In genomic region chr10:7527468-7527867, GRCh38 we compare ENCODE assay signal across 39 cellular contexts.
"Had no signal": no experiment of that assay in that cellular context is flagged by ENCODE, and none has a peak within 500 bp of the region (broad histone marks: within the 10 kb centered on the region; RNA-seq: fewer than 3 reads in every experiment).

No MANE protein-coding gene starts in this region.

- H3K27ac Mint-ChIP-seq: activated naive CD4-positive, alpha-beta T cell treated with anti-CD3 and anti-CD28 coated beads for 36 hours; activated naive CD4-positive, alpha-beta T cell treated with anti-CD3 and anti-CD28 coated beads, Interleukin-2, amount 50 U/mL, for 24 hours; activated naive CD4-positive, alpha-beta T cell treated with anti-CD3 and anti-CD28 coated beads, Interleukin-2, amount 50 U/mL, for 72 hours; activated naive CD8-positive, alpha-beta T cell; activated naive CD8-positive, alpha-beta T cell treated with anti-CD3 and anti-CD28 coated beads for 36 hours; activated naive CD8-positive, alpha-beta T cell treated with anti-CD3 and anti-CD28 coated beads, Interleukin-2, amount 10 ng/mL, durations not matched to agents 7 days and 5 days; activated naive CD8-positive, alpha-beta T cell treated with anti-CD3 and anti-CD28 coated beads, Interleukin-2, amount 50 U/mL, for 24 hours; activated T-cell treated with anti-CD3 and anti-CD28 coated beads, Interleukin-2, amount 50 U/mL, for 24 hours; activated T-cell treated with anti-CD3 and anti-CD28 coated beads, Interleukin-2, amount 50 U/mL, for 72 hours; activated T-helper 1 cell treated with anti-CD3 and anti-CD28 coated beads, Interleukin-12 subunit alpha, Interleukin-12 subunit beta, Interleukin-2, Interleukin-4 antibody, amounts not matched to agents 30 ng/mL and 10 ng/mL and 1 ng/mL, durations not matched to agents 14 hours and 24 hours and 36 hours; activated T-helper 17 cell treated with anti-CD3 and anti-CD28 coated beads, Interleukin-2, amount 50 U/mL, for 72 hours; activated T-helper 2 cell treated with anti-CD3 and anti-CD28 coated beads, Interferon-gamma antibody, Interleukin-2, Interleukin-4, amounts not matched to agents 10 μg/mL and 5 μg/mL and 100 μg/mL, durations not matched to agents 14 hours and 24 hours and 36 hours had no signal

- FAIRE-seq: astrocyte, bronchial epithelial cell had no signal

- H3K4me1 ChIP-seq: adrenal gland, ascending aorta, body of pancreas, breast epithelium had no signal

- H3K4me3 Mint-ChIP-seq: activated naive CD4-positive, alpha-beta T cell treated with anti-CD3 and anti-CD28 coated beads for 36 hours; activated naive CD4-positive, alpha-beta T cell treated with anti-CD3 and anti-CD28 coated beads, Interleukin-2, amount 50 U/mL, for 24 hours; activated naive CD8-positive, alpha-beta T cell; activated naive CD8-positive, alpha-beta T cell treated with anti-CD3 and anti-CD28 coated beads for 36 hours; activated naive CD8-positive, alpha-beta T cell treated with anti-CD3 and anti-CD28 coated beads, Interleukin-2, amount 10 ng/mL, durations not matched to agents 7 days and 5 days; activated naive CD8-positive, alpha-beta T cell treated with anti-CD3 and anti-CD28 coated beads, Interleukin-2, amount 50 U/mL, for 24 hours; activated T-cell treated with anti-CD3 and anti-CD28 coated beads, Interleukin-2, amount 50 U/mL, for 24 hours; activated T-cell treated with anti-CD3 and anti-CD28 coated beads, Interleukin-2, amount 50 U/mL, for 4 hours; activated T-cell treated with anti-CD3 and anti-CD28 coated beads, Interleukin-2, amount 50 U/mL, for 72 hours; activated T-helper 1 cell treated with anti-CD3 and anti-CD28 coated beads, Interleukin-12 subunit alpha, Interleukin-12 subunit beta, Interleukin-2, Interleukin-4 antibody, amounts not matched to agents 30 ng/mL and 10 ng/mL and 1 ng/mL, durations not matched to agents 14 hours and 24 hours and 36 hours; activated T-helper 17 cell treated with anti-CD3 and anti-CD28 coated beads, Interleukin-2, amount 50 U/mL, for 72 hours; brain; central memory CD8-positive, alpha-beta T cell had no signal

- H3K36me3 ChIP-seq: adrenal gland, ascending aorta, brain microvascular endothelial cell, breast epithelium, cardiac muscle cell had no signal

- H3K9me3 Mint-ChIP-seq: activated naive CD4-positive, alpha-beta T cell treated with anti-CD3 and anti-CD28 coated beads for 36 hours; activated naive CD4-positive, alpha-beta T cell treated with anti-CD3 and anti-CD28 coated beads, Interleukin-2, amount 50 U/mL, for 24 hours; activated naive CD4-positive, alpha-beta T cell treated with anti-CD3 and anti-CD28 coated beads, Interleukin-2, amount 50 U/mL, for 72 hours; activated naive CD8-positive, alpha-beta T cell treated with anti-CD3 and anti-CD28 coated beads for 36 hours; activated naive CD8-positive, alpha-beta T cell treated with anti-CD3 and anti-CD28 coated beads, Interleukin-2, amount 10 ng/mL, durations not matched to agents 7 days and 5 days; activated naive CD8-positive, alpha-beta T cell treated with anti-CD3 and anti-CD28 coated beads, Interleukin-2, amount 50 U/mL, for 24 hours; activated T-cell treated with anti-CD3 and anti-CD28 coated beads, Interleukin-2, amount 50 U/mL, for 24 hours; activated T-cell treated with anti-CD3 and anti-CD28 coated beads, Interleukin-2, amount 50 U/mL, for 4 hours; activated T-cell treated with anti-CD3 and anti-CD28 coated beads, Interleukin-2, amount 50 U/mL, for 72 hours; activated T-helper 1 cell treated with anti-CD3 and anti-CD28 coated beads, Interleukin-12 subunit alpha, Interleukin-12 subunit beta, Interleukin-2, Interleukin-4 antibody, amounts not matched to agents 30 ng/mL and 10 ng/mL and 1 ng/mL, durations not matched to agents 14 hours and 24 hours and 36 hours; activated T-helper 17 cell treated with anti-CD3 and anti-CD28 coated beads, Interleukin-2, amount 50 U/mL, for 72 hours; activated T-helper 2 cell treated with anti-CD3 and anti-CD28 coated beads, Interferon-gamma antibody, Interleukin-2, Interleukin-4, amounts not matched to agents 10 μg/mL and 5 μg/mL and 100 μg/mL, durations not matched to agents 14 hours and 24 hours and 36 hours; central memory CD8-positive, alpha-beta T cell had no signal

- H3K4me1 Mint-ChIP-seq: activated T-helper 17 cell treated with anti-CD3 and anti-CD28 coated beads, Interleukin-2, amount 50 U/mL, for 72 hours; brain had no signal

- H3K27me3 ChIP-seq: ascending aorta, body of pancreas, brain microvascular endothelial cell, cardiac muscle cell had no signal

- H3K9me3 ChIP-seq: adrenal gland, ascending aorta, body of pancreas, breast epithelium had no signal

- H3K36me3 Mint-ChIP-seq: activated naive CD4-positive, alpha-beta T cell treated with anti-CD3 and anti-CD28 coated beads, Interleukin-2, amount 50 U/mL, for 24 hours; activated naive CD4-positive, alpha-beta T cell treated with anti-CD3 and anti-CD28 coated beads, Interleukin-2, amount 50 U/mL, for 72 hours; activated naive CD8-positive, alpha-beta T cell; activated naive CD8-positive, alpha-beta T cell treated with anti-CD3 and anti-CD28 coated beads for 36 hours; activated naive CD8-positive, alpha-beta T cell treated with anti-CD3 and anti-CD28 coated beads, Interleukin-2, amount 10 ng/mL, durations not matched to agents 7 days and 5 days; brain had no signal

- H3K27ac ChIP-seq: adrenal gland, ascending aorta, body of pancreas, brain microvascular endothelial cell, breast epithelium, cardiac muscle cell had no signal

- H3K4me3 ChIP-seq: adrenal gland, ascending aorta, body of pancreas, breast epithelium, cardiac muscle cell had no signal

- ATAC-seq: activated naive CD4-positive, alpha-beta T cell treated with anti-CD3 and anti-CD28 coated beads, Interleukin-2, amount 50 U/mL, for 72 hours; activated naive CD8-positive, alpha-beta T cell treated with anti-CD3 and anti-CD28 coated beads, Interleukin-2, amount 50 U/mL, for 24 hours; activated T-cell treated with anti-CD3 and anti-CD28 coated beads, Interleukin-2, amount 50 U/mL, for 4 hours; activated T-cell treated with anti-CD3 and anti-CD28 coated beads, Interleukin-2, amount 50 U/mL, for 72 hours; activated T-helper 17 cell treated with anti-CD3 and anti-CD28 coated beads, Interleukin-2, amount 50 U/mL, for 72 hours; body of pancreas had no signal

- DNase-seq: activated effector memory CD4-positive, alpha-beta T cell treated with anti-CD3 and anti-CD28 coated beads, Interleukin-2, amount 50 U/mL, for 16 hours; activated effector memory CD4-positive, alpha-beta T cell treated with Interleukin-2 at 50 U/mL for 16 hours; activated gamma-delta T cell; activated gamma-delta T cell treated with Interleukin-2 at 50 U/mL for 16 hours; activated naive CD4-positive, alpha-beta T cell; activated naive CD4-positive, alpha-beta T cell treated with anti-CD3 and anti-CD28 coated beads for 36 hours; activated naive CD4-positive, alpha-beta T cell treated with anti-CD3 and anti-CD28 coated beads, Interleukin-2, amount 50 U/mL, for 16 hours; activated naive CD4-positive, alpha-beta T cell treated with Interleukin-2 at 50 U/mL for 16 hours; activated naive CD8-positive, alpha-beta T cell treated with anti-CD3 and anti-CD28 coated beads for 36 hours; activated naive CD8-positive, alpha-beta T cell treated with anti-CD3 and anti-CD28 coated beads, Interleukin-2, amount 10 ng/mL, durations not matched to agents 7 days and 5 days; activated naive CD8-positive, alpha-beta T cell treated with anti-CD3 and anti-CD28 coated beads, Interleukin-2, amount 50 U/mL, for 24 hours; activated T-cell treated with anti-CD3 and anti-CD28 coated beads, Interleukin-2, amount 50 U/mL, for 1 hour; activated T-cell treated with anti-CD3 and anti-CD28 coated beads, Interleukin-2, amount 50 U/mL, for 24 hours; activated T-cell treated with anti-CD3 and anti-CD28 coated beads, Interleukin-2, amount 50 U/mL, for 4 hours; activated T-cell treated with anti-CD3 and anti-CD28 coated beads, Interleukin-2, amount 50 U/mL, for 48 hours; activated T-cell treated with anti-CD3 and anti-CD28 coated beads, Interleukin-2, amount 50 U/mL, for 72 hours; amniotic stem cell; amygdala; anterior cingulate cortex; aorta; body of pancreas; brain microvascular endothelial cell; caudate nucleus; central memory CD4-positive, alpha-beta T cell; cerebellar nuclear complex had no signal
